In genomic region chr3:155079795-155080546, GRCh38 we compare ENCODE assay signal across 8 cellular contexts. TPM values are rescaled to one million over a fixed set of nuclear protein-coding genes. Genes with fewer than 3 reads are reported as not detected.
DNase-seq lines count a peak whose midpoint lies in the region; ATAC-seq and TF ChIP-seq lines count a peak whose summit lies in the region.

Gene MME, plus strand, starts transcription at chr3:155080319. Its CDS starts 3,849 bp downstream, at chr3:155084168.

- H3K36me3 ChIP-seq in right lobe of liver (peaks cover 0 to under 1% (median 0%) of the 10 kb centered on the region in 4 donors), suprapubic skin (no peaks in the 10 kb centered on the region)

- H3K4me1 Mint-ChIP-seq in dendritic cell treated with granulocyte-macrophage colony-stimulating factor and Interleukin-4, amounts not matched to agents 40 ng/mL and 50 ng/mL, for 4 days (ENCODE audit: low read depth) = peaks cover 21% of the 10 kb centered on the region

- peak within 1 kb of the TSS; percentile 50 to 69 (median 60) for H3K4me3 ChIP-seq in right lobe of liver
- H3K4me3 ChIP-seq in suprapubic skin = peak within 1 kb of the TSS; percentile 59

- TF ChIP-seq POLR2A in right lobe of liver (IDR thresholded peaks at IDR 0.05) (peak; percentile 63), suprapubic skin (IDR thresholded peaks at IDR 0.05) (no peak)

- H3K9me3 ChIP-seq in right lobe of liver = no peaks in the 10 kb centered on the region
- H3K9me3 ChIP-seq in suprapubic skin = no peaks in the 10 kb centered on the region

- intact Hi-C loops in dendritic cell treated with granulocyte-macrophage colony-stimulating factor and Interleukin-4, amounts not matched to agents 40 ng/mL and 50 ng/mL, for 4 days (cut with micrococcal nuclease) = no loop called here
- intact Hi-C loops in right lobe of liver (cut with DNase I) = no loop called here

- H3K9me3 Mint-ChIP-seq in dendritic cell treated with granulocyte-macrophage colony-stimulating factor and Interleukin-4, amounts not matched to agents 40 ng/mL and 50 ng/mL, for 4 days = peaks cover 8% of the 10 kb centered on the region

- TF ChIP-seq CTCF in right lobe of liver (IDR thresholded peaks at IDR 0.05) (no peak), suprapubic skin (IDR thresholded peaks at IDR 0.05) (no peak)

- WGBS in right lobe of liver (ENCODE audit: insufficient coverage, low coverage, low lambda C conversion rate, missing lambda C conversion rate) = under 1% methylated on average over 15 of the region's 50 CpGs
- WGBS in suprapubic skin = 3% methylated on average over 27 of the region's 50 CpGs

- H3K27ac Mint-ChIP-seq in dendritic cell treated with granulocyte-macrophage colony-stimulating factor and Interleukin-4, amounts not matched to agents 40 ng/mL and 50 ng/mL, for 4 days = no peak within 1 kb of the TSS

- H3K27me3 ChIP-seq in right lobe of liver (no peaks in the 10 kb centered on the region), suprapubic skin (peaks cover 22% of the 10 kb centered on the region)

- no peaks in the 10 kb centered on the region for H3K36me3 Mint-ChIP-seq in dendritic cell treated with granulocyte-macrophage colony-stimulating factor and Interleukin-4, amounts not matched to agents 40 ng/mL and 50 ng/mL, for 4 days (ENCODE audit: low read depth)

- H3K27me3 Mint-ChIP-seq in dendritic cell treated with granulocyte-macrophage colony-stimulating factor and Interleukin-4, amounts not matched to agents 40 ng/mL and 50 ng/mL, for 4 days = peaks cover 45% of the 10 kb centered on the region

- H3K27ac ChIP-seq in right lobe of liver (peak within 1 kb of the TSS in 2 of 3 donors; percentile 56 to 73), suprapubic skin (no peak within 1 kb of the TSS)

- peaks cover 0 to 11% (median 0%) of the 10 kb centered on the region in 4 donors for H3K4me1 ChIP-seq in right lobe of liver
- peaks cover 21% of the 10 kb centered on the region for H3K4me1 ChIP-seq in suprapubic skin

- peak; percentile 95 to 99 (median 98) for ATAC-seq in right lobe of liver
- no peak for ATAC-seq in GM21717 (IDR thresholded peaks at IDR 0.05; ENCODE audit: unreplicated experiment)

- DNase-seq in GM03348 (ENCODE audit: low spot score) (peak; percentile 90), NCI-H524 (lab: John Stamatoyannopoulos, UW) (peak; percentile 47 to 69), right lobe of liver (peak; percentile 82 to 94 (median 92)), suprapubic skin (ENCODE audit: low spot score in 2 of 2) (peak in 1 of 2 donors; percentile 68), RKO (ENCODE audit: low spot score) (no peak), GF-D8 (lab: John Stamatoyannopoulos, UW) (no peak)

- TF ChIP-seq EP300 in suprapubic skin (IDR thresholded peaks at IDR 0.05) = no peak

- H3K4me3 Mint-ChIP-seq in dendritic cell treated with granulocyte-macrophage colony-stimulating factor and Interleukin-4, amounts not matched to agents 40 ng/mL and 50 ng/mL, for 4 days = peak within 1 kb of the TSS; percentile 71

RNA-seq across cellular contexts. Expression of gene MME, which starts in this region (rescaled TPM):
- total RNA-seq in right lobe of liver = 10 to 100 TPM in 5 of 6 experiments, 1 to 10 TPM in 1; 9.9 to 79.1 (median 35.1) TPM
- total RNA-seq in suprapubic skin = 1 to 10 TPM; 1.9 to 8.2 (median 6.4) TPM

Comparison
In these comparisons a context has a peak if more than half of its experiments do, and no peak if none do; other contexts are left out.
1. DNase-seq: peak in GM03348 (single experiment), NCI-H524 (2 of 2) and right lobe of liver (3 of 3); none in RKO (single experiment) and GF-D8 (single experiment).